In genomic region chr13:99312493-99312883, GRCh38 we compare ENCODE assay signal across 8 cellular contexts. TPM values are rescaled to one million over a fixed set of nuclear protein-coding genes. Genes with fewer than 3 reads are reported as not detected.
DNase-seq lines count a peak whose midpoint lies in the region; ATAC-seq and TF ChIP-seq lines count a peak whose summit lies in the region.

No MANE protein-coding gene starts in this region.

- H3K9me3 ChIP-seq in heart left ventricle: no peaks in the 10 kb centered on the region

- WGBS in heart left ventricle, 4 donors: 79 to 95% (median 83%) methylated on average over 7 of the region's 7 CpGs

- ATAC-seq in activated B cell treated with CpG ODN at 0.5 μM for 24 hours (ENCODE audit: low read depth) (no peak), heart left ventricle (peak; percentile 57 to 84 (median 81))
- peak; percentile 47 for ATAC-seq in stimulated activated memory B cell treated with anti-CD40 and anti-IgM and Interleukin-4, amounts not matched to agents 10 μg/mL and 1 μg/mL and 100 μg/mL, for 72 hours

- peak; percentile 32 for DNase-seq in activated naive CD4-positive, alpha-beta T cell treated with Interleukin-2 at 50 U/mL for 16 hours
- DNase-seq in activated naive CD4-positive, alpha-beta T cell treated with anti-CD3 and anti-CD28 coated beads, Interleukin-2, amount 50 U/mL, for 16 hours: no peak
- DNase-seq in activated B cell treated with CpG ODN at 0.5 μM for 24 hours (no peak), heart left ventricle (peak in 4 of 5 donors; percentile 59 to 75 (median 66)), NCI-H1105 (lab: John Stamatoyannopoulos, UW) (no peak), NCI-H2227 (lab: John Stamatoyannopoulos, UW; ENCODE audit: unreplicated experiment) (no peak), NCI-H1092 (lab: John Stamatoyannopoulos, UW) (no peak)

- H3K36me3 Mint-ChIP-seq in activated B cell treated with CpG ODN at 0.5 μM for 24 hours (ENCODE audit: low read depth): peaks cover 48% of the 10 kb centered on the region
- H3K36me3 Mint-ChIP-seq in stimulated activated memory B cell treated with anti-CD40 and anti-IgM and Interleukin-4, amounts not matched to agents 10 μg/mL and 1 μg/mL and 100 μg/mL, for 72 hours: peaks cover 43% of the 10 kb centered on the region

- intact Hi-C loops in activated B cell treated with CpG ODN at 0.5 μM for 24 hours (cut with micrococcal nuclease): no loop called here
- intact Hi-C loops in heart left ventricle (cut with DNase I): no loop called here

- peak overlapping the region; percentile 59 for H3K27ac Mint-ChIP-seq in activated B cell treated with CpG ODN at 0.5 μM for 24 hours
- H3K27ac Mint-ChIP-seq in stimulated activated memory B cell treated with anti-CD40 and anti-IgM and Interleukin-4, amounts not matched to agents 10 μg/mL and 1 μg/mL and 100 μg/mL, for 72 hours: peak overlapping the region; percentile 77

- no peak for TF ChIP-seq CTCF in activated B cell treated with CpG ODN at 0.5 μM for 24 hours (IDR thresholded peaks at IDR 0.05)
- no peak for TF ChIP-seq CTCF in heart left ventricle (IDR thresholded peaks at IDR 0.05)

- no peaks in the 10 kb centered on the region for H3K27me3 ChIP-seq in heart left ventricle

- no peak overlapping the region for H3K4me3 Mint-ChIP-seq in activated B cell treated with CpG ODN at 0.5 μM for 24 hours
- peak overlapping the region; percentile 22 for H3K4me3 Mint-ChIP-seq in stimulated activated memory B cell treated with anti-CD40 and anti-IgM and Interleukin-4, amounts not matched to agents 10 μg/mL and 1 μg/mL and 100 μg/mL, for 72 hours

- CTCF ChIA-PET in activated B cell treated with CpG ODN at 0.5 μM for 24 hours (lab: Charles Lee): interaction anchor here (0.8 to 1.2 kb wide), 4 partner anchors 42 to 124 kb away, joined by 3 to 4 read pairs (median 4); no protein-coding TSS in a partner anchor

- peak overlapping the region in 8 of 12 donors; percentile 21 to 83 (median 42) for H3K27ac ChIP-seq in heart left ventricle

- no peak for TF ChIP-seq POLR2A in heart left ventricle (IDR thresholded peaks at IDR 0.05)

- H3K4me1 ChIP-seq in heart left ventricle: peaks cover 0 to 94% (median 17%) of the 10 kb centered on the region in 12 donors

- no peak overlapping the region for H3K4me3 ChIP-seq in heart left ventricle

- POLR2A ChIA-PET in activated B cell treated with CpG ODN at 0.5 μM for 24 hours (lab: Charles Lee): interaction anchor here (1.1 to 1.8 kb wide), 3 partner anchors 10 to 63 kb away, joined by 3 to 21 read pairs (median 5); no protein-coding TSS in a partner anchor

- H3K9me3 Mint-ChIP-seq in activated B cell treated with CpG ODN at 0.5 μM for 24 hours: no peaks in the 10 kb centered on the region
- H3K9me3 Mint-ChIP-seq in stimulated activated memory B cell treated with anti-CD40 and anti-IgM and Interleukin-4, amounts not matched to agents 10 μg/mL and 1 μg/mL and 100 μg/mL, for 72 hours: no peaks in the 10 kb centered on the region

- no peaks in the 10 kb centered on the region for H3K27me3 Mint-ChIP-seq in activated B cell treated with CpG ODN at 0.5 μM for 24 hours
- H3K27me3 Mint-ChIP-seq in stimulated activated memory B cell treated with anti-CD40 and anti-IgM and Interleukin-4, amounts not matched to agents 10 μg/mL and 1 μg/mL and 100 μg/mL, for 72 hours: no peaks in the 10 kb centered on the region

- H3K4me1 Mint-ChIP-seq in activated B cell treated with CpG ODN at 0.5 μM for 24 hours: peaks cover 56% of the 10 kb centered on the region
- peaks cover 71% of the 10 kb centered on the region for H3K4me1 Mint-ChIP-seq in stimulated activated memory B cell treated with anti-CD40 and anti-IgM and Interleukin-4, amounts not matched to agents 10 μg/mL and 1 μg/mL and 100 μg/mL, for 72 hours

- H3K36me3 ChIP-seq in heart left ventricle: peaks cover 0 to 20% (median 2%) of the 10 kb centered on the region in 9 donors

RNA-seq across cellular contexts. Expression of gene GPR183, which starts 5.3 kb away (rescaled TPM):
- total RNA-seq in activated B cell treated with CpG ODN at 0.5 μM for 24 hours (84.5 and 86.4 TPM in 2 replicates), heart left ventricle (1 to 10 TPM in 7 of 9 donors, under 1 TPM in 2; 0.69 to 7.6 (median 1.5) TPM)
- polyA plus RNA-seq in heart left ventricle: 1 to 10 TPM in 1 of 2 donors, under 1 TPM in 1; 0.72 to 2.7 TPM

RNA-seq across cellular contexts. Expression of gene GPR18, which starts 54.3 kb away (rescaled TPM):
- total RNA-seq in activated B cell treated with CpG ODN at 0.5 μM for 24 hours: 29.0 and 32.4 TPM in 2 replicates
- total RNA-seq in heart left ventricle: 1 to 10 TPM in 1 of 9 donors, under 1 TPM in 1, not detected in 7; 0.34 to 1.1 TPM
- under 1 TPM in 1 of 2 donors, not detected in 1; 0.04 TPM for polyA plus RNA-seq in heart left ventricle

Comparison
In these comparisons a context has a peak if more than half of its experiments do, and no peak if none do; other contexts are left out.
1. DNase-seq: peak in activated naive CD4-positive, alpha-beta T cell treated with Interleukin-2 at 50 U/mL for 16 hours (single experiment) and heart left ventricle (4 of 5); none in activated naive CD4-positive, alpha-beta T cell treated with anti-CD3 and anti-CD28 coated beads, Interleukin-2, amount 50 U/mL, for 16 hours (single experiment), activated B cell treated with CpG ODN at 0.5 μM for 24 hours (single experiment), NCI-H1105 (single experiment), NCI-H2227 (single experiment) and NCI-H1092 (single experiment).
2. RNA of gene GPR18, which starts 54.3 kb away (total RNA-seq): 29.0 to 32.4 TPM in activated B cell treated with CpG ODN at 0.5 μM for 24 hours; 0.34 to 1.1 TPM in heart left ventricle; every median in the first group is over 10 times any median in the second.